9 cellular contexts compared by ENCODE assay signal in genomic region chr21:46320331-46320801, GRCh38. TPM values are rescaled to one million over a fixed set of nuclear protein-coding genes. Genes with fewer than 3 reads are reported as not detected.
DNase-seq lines count a peak whose midpoint lies in the region; ATAC-seq and TF ChIP-seq lines count a peak whose summit lies in the region.
"Had no signal": no experiment of that assay in that cellular context is flagged by ENCODE, and none has a peak within 500 bp of the region (broad histone marks: within the 10 kb centered on the region; RNA-seq: fewer than 3 reads in every experiment).

No MANE protein-coding gene starts in this region.

- H3K27ac ChIP-seq in DOHH2 (ENCODE audit: low read depth, low read length) (no peak overlapping the region), Karpas-422 (ENCODE audit: low read length) (no peak overlapping the region), substantia nigra (ENCODE audit: low read depth, low read length, poor library complexity, severe bottlenecking) (no peak overlapping the region)
- H3K27ac ChIP-seq: thoracic aorta had no signal

- no peak for TF ChIP-seq CTCF in DOHH2 (IDR thresholded peaks at IDR 0.05; ENCODE audit: low read depth, low read length, poor library complexity, severe bottlenecking)

- peaks cover 71% of the 10 kb centered on the region for H3K79me2 ChIP-seq in DOHH2 (ENCODE audit: control insufficient read depth, low read length)
- H3K79me2 ChIP-seq in Karpas-422 (ENCODE audit: low read length): peaks cover 38% of the 10 kb centered on the region

- H3K4me3 ChIP-seq in DOHH2 (ENCODE audit: low read length): peak overlapping the region; percentile 76
- H3K4me3 ChIP-seq in Karpas-422 (ENCODE audit: low read length): no peak overlapping the region
- H3K4me3 ChIP-seq: thoracic aorta had no signal

- H3K4me2 ChIP-seq in DOHH2 (ENCODE audit: low read length) (peak overlapping the region; percentile 98), Karpas-422 (ENCODE audit: low read depth, low read length, poor library complexity, severe bottlenecking) (peak overlapping the region; percentile 9)

- no peak for DNase-seq in Karpas-422
- DNase-seq in dermis blood vessel endothelial cell: peak; percentile 50
- DNase-seq in A172 (ENCODE audit: low spot score): no peak
- DNase-seq in substantia nigra (lab: John Stamatoyannopoulos, UW): no peak
- DNase-seq: activated naive CD4-positive, alpha-beta T cell treated with anti-CD3 and anti-CD28 coated beads for 36 hours; stimulated activated CD4-positive, alpha-beta T cell treated with anti-CD3 and anti-CD28 coated beads, Interleukin-2, amount 100 ng/mL, for 48 hours had no signal

- peaks cover 19% of the 10 kb centered on the region for H4K20me1 ChIP-seq in DOHH2 (ENCODE audit: control insufficient read depth, insufficient read depth, low read depth, low read length)
- H4K20me1 ChIP-seq in Karpas-422 (ENCODE audit: insufficient read depth, low read depth, low read length): no peaks in the 10 kb centered on the region; the same call in 1 of the 2 replicates

- H3K9me3 ChIP-seq in DOHH2 (ENCODE audit: control insufficient read depth, insufficient read depth, low read length): no peaks in the 10 kb centered on the region
- H3K9me3 ChIP-seq in Karpas-422 (ENCODE audit: low read length): no peaks in the 10 kb centered on the region
- H3K9me3 ChIP-seq: thoracic aorta had no signal

- H3K36me3 ChIP-seq in DOHH2 (ENCODE audit: control insufficient read depth, low read length) (peaks cover 80% of the 10 kb centered on the region), Karpas-422 (ENCODE audit: insufficient read depth, low read length) (no peaks in the 10 kb centered on the region)
- H3K36me3 ChIP-seq: thoracic aorta had no signal

- H3K9ac ChIP-seq in Karpas-422 (ENCODE audit: low read length): no peak overlapping the region

- H3K9me2 ChIP-seq in DOHH2 (replicated peaks; ENCODE audit: control insufficient read depth, low read length) (no peaks in the 10 kb centered on the region), Karpas-422 (replicated peaks; ENCODE audit: insufficient read depth, low read length) (no peaks in the 10 kb centered on the region)

- no peaks in the 10 kb centered on the region for H3K27me3 ChIP-seq in DOHH2 (ENCODE audit: control insufficient read depth, low read length)
- no peaks in the 10 kb centered on the region for H3K27me3 ChIP-seq in Karpas-422 (ENCODE audit: low read length)

- H3K4me1 ChIP-seq in DOHH2 (ENCODE audit: control insufficient read depth, low read length): peaks cover 25% of the 10 kb centered on the region
- peaks cover 24% of the 10 kb centered on the region for H3K4me1 ChIP-seq in Karpas-422 (ENCODE audit: low read length)

- no peak for ATAC-seq in HG03039 (IDR thresholded peaks at IDR 0.05; ENCODE audit: unreplicated experiment)

- no peak overlapping the region for H2AFZ ChIP-seq in Karpas-422 (ENCODE audit: low read length)

- H3F3A ChIP-seq in DOHH2 (ENCODE audit: control insufficient read depth, insufficient read depth): peaks cover 4% of the 10 kb centered on the region; the same call in 1 of the 2 replicates

RNA-seq across cellular contexts. Expression of gene C21orf58, which starts 3.3 kb away (rescaled TPM):
- total RNA-seq in Karpas-422 (2014; rRNA removed; shearing (Covaris generic); ENCODE audit: low replicate concordance): 13.9 and 31.5 TPM in 2 replicates
- total RNA-seq in dermis blood vessel endothelial cell: 3.1 and 6.7 TPM in 2 replicates
- total RNA-seq in A172 (2014; rRNA removed; shearing (Covaris generic)): 7.8 and 8.9 TPM in 2 replicates

RNA-seq across cellular contexts. Expression of gene PCNT, which starts 3.6 kb away (rescaled TPM):
- 31.5 and 31.7 TPM in 2 replicates for total RNA-seq in Karpas-422 (2014; rRNA removed; shearing (Covaris generic); ENCODE audit: low replicate concordance)
- 20.9 and 40.8 TPM in 2 replicates for total RNA-seq in dermis blood vessel endothelial cell
- 20.1 and 20.5 TPM in 2 replicates for total RNA-seq in A172 (2014; rRNA removed; shearing (Covaris generic))

RNA-seq across cellular contexts. Expression of gene YBEY, which starts 34.2 kb away (rescaled TPM):
- 38.5 and 88.4 TPM in 2 replicates for total RNA-seq in Karpas-422 (2014; rRNA removed; shearing (Covaris generic); ENCODE audit: low replicate concordance)
- 10.6 and 12.9 TPM in 2 replicates for total RNA-seq in dermis blood vessel endothelial cell
- total RNA-seq in A172 (2014; rRNA removed; shearing (Covaris generic)): 13.7 and 25.5 TPM in 2 replicates

RNA-seq across cellular contexts. Expression of gene MCM3AP, which starts 35.0 kb away (rescaled TPM):
- total RNA-seq in Karpas-422 (2014; rRNA removed; shearing (Covaris generic); ENCODE audit: low replicate concordance): 60.5 and 139 TPM in 2 replicates
- 97.7 and 121 TPM in 2 replicates for total RNA-seq in dermis blood vessel endothelial cell
- total RNA-seq in A172 (2014; rRNA removed; shearing (Covaris generic)): 57.6 and 61.7 TPM in 2 replicates
